ENCODE assay signal across 9 cellular contexts in genomic region chr7:130010689-130011412, GRCh38. TPM values are rescaled to one million over a fixed set of nuclear protein-coding genes. Genes with fewer than 3 reads are reported as not detected.
DNase-seq lines count a peak whose midpoint lies in the region; ATAC-seq and TF ChIP-seq lines count a peak whose summit lies in the region.
"Had no signal": no experiment of that assay in that cellular context is flagged by ENCODE, and none has a peak within 500 bp of the region (broad histone marks: within the 10 kb centered on the region; RNA-seq: fewer than 3 reads in every experiment).

No MANE protein-coding gene starts in this region.

- no peaks in the 10 kb centered on the region for H3K36me3 ChIP-seq in Caco-2 (ENCODE audit: control insufficient read depth, insufficient read depth, low read length)

- H3K27me3 Mint-ChIP-seq in Caco-2 (ENCODE audit: insufficient read depth, unreplicated experiment) (no peaks in the 10 kb centered on the region), nephron progenitor cell (ENCODE audit: low read depth, poor library complexity) (peaks cover 3% of the 10 kb centered on the region)

- no TSS peak for BruUV-seq in Caco-2 (replicated peaks; lab: Mats Ljungman, UMichigan)

- peaks cover 9% of the 10 kb centered on the region; the same call in 1 of the 2 replicates for H3K4me1 ChIP-seq in Caco-2

- TF ChIP-seq CTCF in Caco-2 (IDR thresholded peaks at IDR 0.05; ENCODE audit: insufficient read depth in 1 of 2, low read depth in 1 of 2, low read length in 1 of 2, severe bottlenecking in 1 of 2, unreplicated experiment in 1 of 2) (peak; percentile 91 to 93), nephron progenitor cell (IDR thresholded peaks at IDR 0.05) (peak; percentile 88)

- peak; percentile 98 for TF ChIP-seq RAD21 in Ishikawa (IDR thresholded peaks at IDR 0.05; ENCODE audit: low read depth)

- CTCF ChIA-PET in Caco-2 (lab: Charles Lee), result interaction anchor here (0.6 to 1.8 kb wide), 16 partner anchors 8 to 1002 kb away, joined by 3 to 23 read pairs (median 5); partner anchors contain the start of gene KLHDC10

- peak; percentile 91 to 93 for DNase-seq in Caco-2
- peak; percentile 90 for DNase-seq in OCI-M1 (lab: John Stamatoyannopoulos, UW)
- DNase-seq in activated T-cell treated with anti-CD3 and anti-CD28 coated beads for 4 hours, result peak; percentile 88
- DNase-seq in fibroblast of gingiva (ENCODE audit: low read depth), result peak; percentile 84
- peak; percentile 95 for DNase-seq in nephron progenitor cell
- DNase-seq in stimulated activated naive CD4-positive, alpha-beta T cell (lab: John Stamatoyannopoulos, UW), result peak; percentile 68 to 86 (median 80)

- intact Hi-C loops in Caco-2 (cut with micrococcal nuclease; ENCODE audit: unreplicated experiment), result loop anchor here (1.0 to 5.0 kb wide), 4 partner anchors 52 to 347 kb away; no protein-coding TSS in a partner anchor

- H3K9me3 ChIP-seq in Caco-2, result no peaks in the 10 kb centered on the region

- peak; percentile 63 for ATAC-seq in GM21390 (IDR thresholded peaks at IDR 0.05; ENCODE audit: unreplicated experiment)

- POLR2A ChIA-PET in Caco-2 (lab: Charles Lee), result interaction anchor here (0.6 to 0.7 kb wide), 2 partner anchors 168 to 181 kb away, joined by 3 to 11 read pairs; no protein-coding TSS in a partner anchor

- H3K4me1 Mint-ChIP-seq in Caco-2 (ENCODE audit: low read depth, unreplicated experiment), result peaks cover 6% of the 10 kb centered on the region
- peaks cover 11% of the 10 kb centered on the region for H3K4me1 Mint-ChIP-seq in nephron progenitor cell

- H3K36me3 Mint-ChIP-seq in Caco-2 (ENCODE audit: insufficient read depth, unreplicated experiment), result no peaks in the 10 kb centered on the region
- no peaks in the 10 kb centered on the region for H3K36me3 Mint-ChIP-seq in nephron progenitor cell (ENCODE audit: low read depth)

- peak overlapping the region; percentile 20 for H3K27ac Mint-ChIP-seq in Caco-2 (ENCODE audit: unreplicated experiment)
- peak overlapping the region; percentile 10 for H3K27ac Mint-ChIP-seq in nephron progenitor cell
- H3K27ac Mint-ChIP-seq: dendritic cell treated with granulocyte-macrophage colony-stimulating factor and Interleukin-4, amounts not matched to agents 40 ng/mL and 50 ng/mL, for 4 days had no signal

- TF ChIP-seq EP300 in Ishikawa (IDR thresholded peaks at IDR 0.05; ENCODE audit: borderline replicate concordance), result no peak

- H3K4me3 Mint-ChIP-seq in Caco-2 (ENCODE audit: unreplicated experiment) (no peak overlapping the region), nephron progenitor cell (no peak overlapping the region)
- H3K4me3 Mint-ChIP-seq: dendritic cell treated with granulocyte-macrophage colony-stimulating factor and Interleukin-4, amounts not matched to agents 40 ng/mL and 50 ng/mL, for 4 days had no signal

- no peak overlapping the region for H3K4me3 ChIP-seq in Caco-2 (ENCODE audit: low read depth, low read length)

- H3K9me3 Mint-ChIP-seq in Caco-2 (ENCODE audit: unreplicated experiment) (no peaks in the 10 kb centered on the region), nephron progenitor cell (no peaks in the 10 kb centered on the region)
- H3K9me3 Mint-ChIP-seq: dendritic cell treated with granulocyte-macrophage colony-stimulating factor and Interleukin-4, amounts not matched to agents 40 ng/mL and 50 ng/mL, for 4 days had no signal

- H3K27me3 ChIP-seq in Caco-2 (replicated peaks; ENCODE audit: control insufficient read depth, insufficient read depth, low read length), result no peaks in the 10 kb centered on the region

TF ChIP-seq in Ishikawa, 13 proteins besides CTCF, POLR2A, EP300 and RAD21:
- TF ChIP-seq CEBPB (IDR thresholded peaks at IDR 0.05) (no peak), FOXM1 (IDR thresholded peaks at IDR 0.05; ENCODE audit: borderline replicate concordance, low read depth) (no peak), CREB1 (IDR thresholded peaks at IDR 0.05; ENCODE audit: low read depth) (no peak), YY1 (IDR thresholded peaks at IDR 0.05; ENCODE audit: low read depth) (no peak), TEAD4 (IDR thresholded peaks at IDR 0.05) (peak; percentile 73), USF1 (IDR thresholded peaks at IDR 0.05) (no peak), NFIC (IDR thresholded peaks at IDR 0.05) (0 out of 2 replicates have a peak, but pooled peaks have one; percentile 22), TAF1 (IDR thresholded peaks at IDR 0.05; ENCODE audit: low read depth) (no peak), ZBTB7A (IDR thresholded peaks at IDR 0.05; ENCODE audit: low read depth) (no peak), EGR1 (IDR thresholded peaks at IDR 0.05) (no peak), TCF12 (IDR thresholded peaks at IDR 0.05; ENCODE audit: low read depth) (no peak)
- TF ChIP-seq, protein P1, sequence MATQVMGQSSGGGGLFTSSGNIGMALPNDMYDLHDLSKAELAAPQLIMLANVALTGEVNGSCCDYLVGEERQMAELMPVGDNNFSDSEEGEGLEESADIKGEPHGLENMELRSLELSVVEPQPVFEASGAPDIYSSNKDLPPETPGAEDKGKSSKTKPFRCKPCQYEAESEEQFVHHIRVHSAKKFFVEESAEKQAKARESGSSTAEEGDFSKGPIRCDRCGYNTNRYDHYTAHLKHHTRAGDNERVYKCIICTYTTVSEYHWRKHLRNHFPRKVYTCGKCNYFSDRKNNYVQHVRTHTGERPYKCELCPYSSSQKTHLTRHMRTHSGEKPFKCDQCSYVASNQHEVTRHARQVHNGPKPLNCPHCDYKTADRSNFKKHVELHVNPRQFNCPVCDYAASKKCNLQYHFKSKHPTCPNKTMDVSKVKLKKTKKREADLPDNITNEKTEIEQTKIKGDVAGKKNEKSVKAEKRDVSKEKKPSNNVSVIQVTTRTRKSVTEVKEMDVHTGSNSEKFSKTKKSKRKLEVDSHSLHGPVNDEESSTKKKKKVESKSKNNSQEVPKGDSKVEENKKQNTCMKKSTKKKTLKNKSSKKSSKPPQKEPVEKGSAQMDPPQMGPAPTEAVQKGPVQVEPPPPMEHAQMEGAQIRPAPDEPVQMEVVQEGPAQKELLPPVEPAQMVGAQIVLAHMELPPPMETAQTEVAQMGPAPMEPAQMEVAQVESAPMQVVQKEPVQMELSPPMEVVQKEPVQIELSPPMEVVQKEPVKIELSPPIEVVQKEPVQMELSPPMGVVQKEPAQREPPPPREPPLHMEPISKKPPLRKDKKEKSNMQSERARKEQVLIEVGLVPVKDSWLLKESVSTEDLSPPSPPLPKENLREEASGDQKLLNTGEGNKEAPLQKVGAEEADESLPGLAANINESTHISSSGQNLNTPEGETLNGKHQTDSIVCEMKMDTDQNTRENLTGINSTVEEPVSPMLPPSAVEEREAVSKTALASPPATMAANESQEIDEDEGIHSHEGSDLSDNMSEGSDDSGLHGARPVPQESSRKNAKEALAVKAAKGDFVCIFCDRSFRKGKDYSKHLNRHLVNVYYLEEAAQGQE (IDR thresholded peaks at IDR 0.05; ENCODE audit: low read depth), result no peak
- TF ChIP-seq, protein P2, sequence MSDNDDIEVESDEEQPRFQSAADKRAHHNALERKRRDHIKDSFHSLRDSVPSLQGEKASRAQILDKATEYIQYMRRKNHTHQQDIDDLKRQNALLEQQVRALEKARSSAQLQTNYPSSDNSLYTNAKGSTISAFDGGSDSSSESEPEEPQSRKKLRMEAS (IDR thresholded peaks at IDR 0.05), result no peak
TF ChIP-seq in Ishikawa: peak in this region for 2.

RNA-seq across cellular contexts. Expression of gene ZC3HC1, which starts 40.3 kb away (rescaled TPM):
- 22.7 and 26.9 TPM in 2 replicates for total RNA-seq in Caco-2 (2022)

RNA-seq across cellular contexts. Expression of gene UBE2H, which starts 58.1 kb away (rescaled TPM):
- 35.7 and 43.2 TPM in 2 replicates for total RNA-seq in Caco-2 (2022)

RNA-seq across cellular contexts. Expression of gene KLHDC10, which starts 59.5 kb away (rescaled TPM):
- total RNA-seq in Caco-2 (2022), result 20.3 and 22.3 TPM in 2 replicates
